ENCODE assay signal across 7 cellular contexts in the genomic region with DNA sequence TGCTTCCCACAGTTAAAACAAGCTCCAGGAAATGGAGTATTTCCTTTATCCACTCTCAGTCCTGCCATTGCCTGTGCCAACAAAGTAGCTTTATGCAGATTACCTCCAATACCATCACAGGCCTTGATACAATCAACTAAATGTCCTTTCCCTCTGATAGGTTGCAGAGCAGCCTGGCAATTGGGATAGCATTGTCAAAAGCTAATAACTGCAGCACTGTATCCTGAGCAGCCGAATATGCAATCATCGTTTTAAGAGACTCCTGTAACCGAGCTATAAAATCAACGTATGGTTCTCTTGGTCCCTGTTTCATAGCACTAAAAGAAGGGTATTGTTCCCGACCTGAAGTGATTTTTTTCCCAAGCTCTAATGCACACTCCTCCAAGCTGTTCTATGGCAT. TPM values are rescaled to one million over a fixed set of nuclear protein-coding genes. Genes with fewer than 3 reads are reported as not detected.
"Had no signal": no experiment of that assay in that cellular context is flagged by ENCODE, and none has a peak within 500 bp of the region (broad histone marks: within the 10 kb centered on the region; RNA-seq: fewer than 3 reads in every experiment).

No MANE protein-coding gene starts in this region.

RNA-seq across cellular contexts. Expression of gene FAM131C, which starts 33.6 kb away (rescaled TPM):
- total RNA-seq: activated B cell treated with CpG ODN at 0.5 μM for 24 hours; activated naive CD4-positive, alpha-beta T cell treated with anti-CD3 and anti-CD28 coated beads for 36 hours; breast epithelium had no signal

RNA-seq across cellular contexts. Expression of gene EPHA2, which starts 48.8 kb away (rescaled TPM):
- total RNA-seq: activated B cell treated with CpG ODN at 0.5 μM for 24 hours; activated CD4-positive, alpha-beta T cell treated with anti-CD3 and anti-CD28 coated beads, Interleukin-2, amount 10 ng/mL, durations not matched to agents 24 days and 14 days; activated CD8-positive, alpha-beta memory T cell treated with anti-CD3 and anti-CD28 coated beads for 36 hours; activated CD8-positive, alpha-beta T cell treated with anti-CD3 and anti-CD28 coated beads for 36 hours; activated T-helper 1 cell treated with anti-CD3 and anti-CD28 coated beads, Interleukin-12 subunit alpha, Interleukin-12 subunit beta, Interleukin-2, Interleukin-4 antibody, amounts not matched to agents 30 ng/mL and 10 ng/mL and 1 ng/mL, durations not matched to agents 14 hours and 24 hours and 36 hours had no signal
